Comparison of ENCODE assay signal across 8 cellular contexts in genomic region chr20:35207950-35208611, GRCh38. TPM values are rescaled to one million over a fixed set of nuclear protein-coding genes. Genes with fewer than 3 reads are reported as not detected.
DNase-seq lines count a peak whose midpoint lies in the region; ATAC-seq and TF ChIP-seq lines count a peak whose summit lies in the region.

No MANE protein-coding gene starts in this region.

- H3K4ac ChIP-seq in H9 (ENCODE audit: low read depth, low read length): no peak overlapping the region

- no peak overlapping the region for H2BK20ac ChIP-seq in H9 (ENCODE audit: low read depth, low read length, poor library complexity, severe bottlenecking)

- no peak overlapping the region for H3K56ac ChIP-seq in H9 (ENCODE audit: insufficient read length, low read depth, low read length)

- peak; percentile 84 for TF ChIP-seq CTCF in AG04450 (IDR thresholded peaks at IDR 0.05; ENCODE audit: low read depth, low read length)
- TF ChIP-seq CTCF in H9 (conservative IDR thresholded peaks at IDR 0.05): peak; percentile 93
- peak in 1 of 3 donors; percentile 83 for TF ChIP-seq CTCF in lower leg skin (IDR thresholded peaks at IDR 0.05)

- no peak overlapping the region for H2BK12ac ChIP-seq in H9 (ENCODE audit: insufficient read length, low read depth, low read length)

- H3K4me1 Mint-ChIP-seq in H9: no peaks in the 10 kb centered on the region

- no peak overlapping the region for H2BK5ac ChIP-seq in H9 (ENCODE audit: insufficient read length, low read length)

- no peaks in the 10 kb centered on the region; the same call in 1 of the 2 replicates for H3K27me3 Mint-ChIP-seq in H9 (ENCODE audit: low read depth)

- POLR2A ChIA-PET in AG04450 (lab: Yijun Ruan, JAX): no interaction called here

- TF ChIP-seq POLR2A in lower leg skin (IDR thresholded peaks at IDR 0.05): no peak

- peaks cover 0 to 5% (median 2%) of the 10 kb centered on the region in 3 experiments; a peak in 2 of 7 replicates for H3K36me3 Mint-ChIP-seq in H9 (ENCODE audit: insufficient read depth in 1 of 3, low read depth in 3 of 3)

- no peaks in the 10 kb centered on the region for H3K23me2 ChIP-seq in H9 (ENCODE audit: insufficient read length, low read depth, low read length, poor library complexity, severe bottlenecking)

- intact Hi-C loops in lower leg skin (cut with DNase I; ENCODE audit: low total_unique reads): no loop called here

- no peak overlapping the region for H2BK15ac ChIP-seq in H9 (ENCODE audit: low read depth, low read length)

- H3K79me2 ChIP-seq in H9 (ENCODE audit: insufficient read depth, low read length): no peaks in the 10 kb centered on the region

- no peak overlapping the region for H4K5ac ChIP-seq in H9 (ENCODE audit: insufficient read length, low read depth, low read length)

- no peak overlapping the region for H3K4me2 ChIP-seq in H9 (ENCODE audit: insufficient read depth, insufficient read length, low read length)

- H3K14ac ChIP-seq in H9 (ENCODE audit: insufficient read depth, low read length): no peak overlapping the region

- no peak overlapping the region for H3K18ac ChIP-seq in H9 (ENCODE audit: insufficient read length, low read depth, low read length)

- ATAC-seq in HG02938 (IDR thresholded peaks at IDR 0.05; ENCODE audit: unreplicated experiment): no peak

- H3K27me3 ChIP-seq in AG04450 (ENCODE audit: control insufficient read depth, insufficient read depth, low read length): no peaks in the 10 kb centered on the region
- H3K27me3 ChIP-seq in H9 (ENCODE audit: insufficient read depth, low read length): no peaks in the 10 kb centered on the region

- no peak overlapping the region for H2AK5ac ChIP-seq in H9 (ENCODE audit: insufficient read length, low read length)

- H3K4me1 ChIP-seq in H9 (ENCODE audit: insufficient read depth, low read length): no peaks in the 10 kb centered on the region

- no peak overlapping the region for H3K27ac Mint-ChIP-seq in H9

- H4K91ac ChIP-seq in H9 (ENCODE audit: insufficient read length, low read depth, low read length): no peak overlapping the region

- no peak overlapping the region for H2AFZ ChIP-seq in H9 (ENCODE audit: low read length)

- H2BK120ac ChIP-seq in H9 (ENCODE audit: low read depth, low read length, poor library complexity, severe bottlenecking): no peak overlapping the region

- H4K8ac ChIP-seq in H9 (replicated peaks; ENCODE audit: insufficient read length, low read depth, low read length): no peak overlapping the region

- no peak overlapping the region for H3K4me3 Mint-ChIP-seq in H9

- H4K20me1 ChIP-seq in H9 (ENCODE audit: control insufficient read depth, insufficient read depth, insufficient read length): no peaks in the 10 kb centered on the region

- H3K23ac ChIP-seq in H9 (ENCODE audit: insufficient read length, low read depth, low read length): no peak overlapping the region

- peak overlapping the region; percentile 17; the same call in 1 of the 2 replicates for H3K4me3 ChIP-seq in AG04450 (ENCODE audit: low read depth, low read length)
- H3K4me3 ChIP-seq in lower leg skin (ENCODE audit: low read depth, poor library complexity, severe bottlenecking): no peak overlapping the region

- H3K9me3 Mint-ChIP-seq in H9: peaks cover 5 to 9% of the 10 kb centered on the region in 2 experiments; a peak in 4 of 5 replicates

- H3K9ac ChIP-seq in H9 (ENCODE audit: extremely low read depth, insufficient read length, low read length): no peak overlapping the region

- peak; percentile 61 for DNase-seq in AG04450 (ENCODE audit: low read depth, low spot score)
- peak; percentile 71 for DNase-seq in H9
- DNase-seq in NCI-H526 (lab: John Stamatoyannopoulos, UW): peak; percentile 74 to 91
- DNase-seq in activated CD4-positive, alpha-beta T cell treated with anti-CD3 and anti-CD28 coated beads, Interleukin-2, amount 50 U/mL, for 24 hours (ENCODE audit: low read depth in 1 of 2, low spot score in 1 of 2): peak; percentile 41 to 70
- peak; percentile 89 to 94 for DNase-seq in dermis microvascular lymphatic vessel endothelial cell (ENCODE audit: low read depth in 2 of 2)
- DNase-seq in lower leg skin (ENCODE audit: low spot score in 2 of 2): peak; percentile 81 to 92
- peak; percentile 73 for DNase-seq in stimulated activated CD4-positive, alpha-beta T cell treated with anti-CD3 and anti-CD28 coated beads, Interleukin-4, amount 100 ng/mL, for 1 hour

- H3K27ac ChIP-seq in AG04450 (ENCODE audit: low read depth, low read length): peak overlapping the region; percentile 47
- H3K27ac ChIP-seq in H9 (ENCODE audit: insufficient read length, low read depth, low read length): no peak overlapping the region

- H3K9me3 ChIP-seq in AG04450 (ENCODE audit: control insufficient read depth, insufficient read depth, low read length): no peaks in the 10 kb centered on the region
- no peaks in the 10 kb centered on the region for H3K9me3 ChIP-seq in H9 (ENCODE audit: control insufficient read depth, low read depth, low read length)

- no CpG with 5 or more reads among the region's 8 CpGs for WGBS in H9 (ENCODE audit: extremely low coverage, insufficient read length, low lambda C conversion rate)
- WGBS in lower leg skin, 2 donors: 23 to 28% methylated on average over 8 of the region's 8 CpGs

- H3K79me1 ChIP-seq in H9 (ENCODE audit: insufficient read depth, low read depth, low read length, poor library complexity, severe bottlenecking): no peaks in the 10 kb centered on the region

- H3T11ph ChIP-seq in H9 (ENCODE audit: low read length): no peak overlapping the region

- CTCF ChIA-PET in AG04450 (lab: Charles Lee): interaction anchor here (0.5 to 4.8 kb wide), 27 partner anchors 10 to 375 kb away, joined by 3 to 95 read pairs (median 4); partner anchors contain the start of genes ACSS2, EDEM2 and GDF5

RNA-seq across cellular contexts. Expression of gene MMP24, which starts 18.4 kb away (rescaled TPM):
- 0.40 and 0.45 TPM in 2 replicates for polyA plus RNA-seq in AG04450 (2011; rRNA removed)
- 0.32 and 0.35 TPM in 2 replicates for polyA minus RNA-seq in AG04450 (2011; rRNA and poly(A)+ RNA removed)
- 23.0 and 24.7 TPM in 2 replicates for total RNA-seq in H9 (2021)
- under 0.01 and 0.13 TPM in 2 replicates for total RNA-seq in dermis microvascular lymphatic vessel endothelial cell
- under 1 TPM in 3 of 4 donors, not detected in 1; 0.11 to 0.71 (median 0.27) TPM for total RNA-seq in lower leg skin

RNA-seq across cellular contexts. Expression of gene PROCR, which starts 36.2 kb away (rescaled TPM):
- 73.8 and 86.5 TPM in 2 replicates for polyA plus RNA-seq in AG04450 (2011; rRNA removed)
- polyA minus RNA-seq in AG04450 (2011; rRNA and poly(A)+ RNA removed): 26.2 and 34.1 TPM in 2 replicates
- total RNA-seq in H9 (2021) (5.8 and 6.4 TPM in 2 replicates), dermis microvascular lymphatic vessel endothelial cell (83.1 and 217 TPM in 2 replicates), lower leg skin (10 to 100 TPM in 3 of 4 donors, 1 to 10 TPM in 1; 5.7 to 32.2 (median 26.1) TPM)

Comparison
In these comparisons a context has a peak if more than half of its experiments do, and no peak if none do; other contexts are left out.
1. RNA of gene MMP24, which starts 18.4 kb away (total RNA-seq): 23.0 to 24.7 TPM in H9; 0.11 to 0.71 TPM in lower leg skin and under 0.01 to 0.13 TPM in dermis microvascular lymphatic vessel endothelial cell; every median in the first group is over 10 times any median in the second.
2. Peak in every context shown above with its lines, with median percentiles within 50 percentile points of each other: DNase-seq.